24 cellular contexts compared by ENCODE assay signal in the genomic region with DNA sequence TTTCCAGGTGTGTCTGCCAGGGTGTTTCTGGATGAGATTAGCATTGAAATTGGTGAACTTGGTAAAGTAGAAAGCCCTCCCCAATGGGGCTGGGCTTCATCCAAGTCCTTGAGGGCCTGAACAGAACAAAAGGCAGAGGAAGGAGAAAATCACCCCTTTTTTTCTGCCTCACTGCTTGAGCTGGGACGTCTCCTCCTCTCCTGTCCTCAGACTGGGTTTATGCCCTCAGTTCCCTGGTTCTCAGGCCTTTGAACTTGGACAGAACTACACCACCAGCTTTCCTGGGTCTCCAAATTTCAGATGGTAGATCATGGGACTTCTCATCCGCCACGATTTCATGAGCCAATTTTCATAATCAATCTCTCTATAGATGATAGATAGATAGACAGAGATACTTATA. TPM values are rescaled to one million over a fixed set of nuclear protein-coding genes. Genes with fewer than 3 reads are reported as not detected.
"Had no signal": no experiment of that assay in that cellular context is flagged by ENCODE, and none has a peak within 500 bp of the region (broad histone marks: within the 10 kb centered on the region; RNA-seq: fewer than 3 reads in every experiment).

No MANE protein-coding gene starts in this region.

- H3K27ac Mint-ChIP-seq: natural killer cell had no signal

- DNase-seq: cerebellar nuclear complex; dermis blood vessel endothelial cell; erythroblast; foreskin melanocyte; heart left ventricle; hypothalamus; mucosa of descending colon; natural killer cell; occipital lobe; psoas muscle; retina; right lobe of liver; spleen; stimulated activated CD4-positive, alpha-beta T cell treated with anti-CD3 and anti-CD28 coated beads, Interleukin-15, amount 100 ng/mL, for 24 hours; stimulated activated CD4-positive, alpha-beta T cell treated with anti-CD3 and anti-CD28 coated beads, Interleukin-1b, Interleukin-23, amount 100 ng/mL, for 48 hours; stimulated activated CD4-positive, alpha-beta T cell treated with anti-CD3 and anti-CD28 coated beads, Interleukin-4, amount 100 ng/mL, for 24 hours; stimulated activated naive CD4-positive, alpha-beta T cell; trophoblast cell had no signal

- H3K9me3 Mint-ChIP-seq: natural killer cell had no signal

- ATAC-seq: heart left ventricle, mucosa of descending colon, natural killer cell, psoas muscle, right lobe of liver had no signal

- H3K9me3 ChIP-seq: mucosa of descending colon, psoas muscle, right lobe of liver, spleen had no signal

- H3K4me1 ChIP-seq: parathyroid adenoma had no signal

- H3K4me3 Mint-ChIP-seq: natural killer cell had no signal

- FAIRE-seq: colon, endothelial cell of umbilical vein, islet of Langerhans, urothelium cell line had no signal

- H3K36me3 ChIP-seq: heart left ventricle, right lobe of liver, spleen had no signal

- H3K4me3 ChIP-seq: heart left ventricle, mucosa of descending colon, psoas muscle, right lobe of liver, spleen had no signal

- H3K36me3 Mint-ChIP-seq: natural killer cell had no signal

- H3K27me3 ChIP-seq: right lobe of liver, spleen had no signal

RNA-seq across cellular contexts. Expression of a gene that starts 59.4 kb away (rescaled TPM):
- total RNA-seq: dermis blood vessel endothelial cell, endothelial cell of umbilical vein, lung microvascular endothelial cell, natural killer cell had no signal
